8 cellular contexts compared by ENCODE assay signal in genomic region chr5:154202379-154203260, GRCh38. TPM values are rescaled to one million over a fixed set of nuclear protein-coding genes. Genes with fewer than 3 reads are reported as not detected.
A peak's percentile ranks its signal among the peaks of the same experiment; 100 is the strongest.
DNase-seq lines count a peak whose midpoint lies in the region; ATAC-seq and TF ChIP-seq lines count a peak whose summit lies in the region.

No MANE protein-coding gene starts in this region.

- peak overlapping the region; percentile 67 for H3K4me3 Mint-ChIP-seq in activated T-helper 1 cell treated with anti-CD3 and anti-CD28 coated beads, Interleukin-12 subunit alpha, Interleukin-12 subunit beta, Interleukin-2, Interleukin-4 antibody, amounts not matched to agents 30 ng/mL and 10 ng/mL and 1 ng/mL, durations not matched to agents 14 hours and 24 hours and 36 hours

- DNase-seq in GM10266 (ENCODE audit: extremely low spot score) (peak; percentile 72), NCI-H2081 treated with DMSO at 0.1 percent for 48 hours (lab: John Stamatoyannopoulos, UW) (no peak), SIG-M5 (lab: John Stamatoyannopoulos, UW) (no peak), A172 (ENCODE audit: low spot score) (no peak)
- DNase-seq in activated T-helper 1 cell treated with anti-CD3 and anti-CD28 coated beads, Interleukin-12 subunit alpha, Interleukin-12 subunit beta, Interleukin-2, Interleukin-4 antibody, amounts not matched to agents 30 ng/mL and 10 ng/mL and 1 ng/mL, durations not matched to agents 14 hours and 24 hours and 36 hours (ENCODE audit: low spot score) = peak; percentile 53
- peak; percentile 43 to 58 for DNase-seq in stimulated activated CD4-positive, alpha-beta T cell treated with anti-CD3 and anti-CD28 coated beads, Interleukin-4, amount 100 ng/mL, for 4 hours

- no peak for TF ChIP-seq CTCF in GM10266 (IDR thresholded peaks at IDR 0.05; ENCODE audit: control insufficient read depth, insufficient read depth, low read depth, missing control alignments)

- peak overlapping the region; percentile 85 for H3K27ac Mint-ChIP-seq in activated T-helper 1 cell treated with anti-CD3 and anti-CD28 coated beads, Interleukin-12 subunit alpha, Interleukin-12 subunit beta, Interleukin-2, Interleukin-4 antibody, amounts not matched to agents 30 ng/mL and 10 ng/mL and 1 ng/mL, durations not matched to agents 14 hours and 24 hours and 36 hours

- ATAC-seq in GM21528 (IDR thresholded peaks at IDR 0.05; ENCODE audit: low FRiP score, unreplicated experiment) (peak; percentile 95), HG03575 (IDR thresholded peaks at IDR 0.05; ENCODE audit: extremely low read depth, insufficient number of reproducible peaks, low FRiP score, unreplicated experiment) (peak; percentile 85)

- H3K27me3 Mint-ChIP-seq in activated T-helper 1 cell treated with anti-CD3 and anti-CD28 coated beads, Interleukin-12 subunit alpha, Interleukin-12 subunit beta, Interleukin-2, Interleukin-4 antibody, amounts not matched to agents 30 ng/mL and 10 ng/mL and 1 ng/mL, durations not matched to agents 14 hours and 24 hours and 36 hours (ENCODE audit: insufficient read depth) = no peaks in the 10 kb centered on the region

- H3K9me3 Mint-ChIP-seq in activated T-helper 1 cell treated with anti-CD3 and anti-CD28 coated beads, Interleukin-12 subunit alpha, Interleukin-12 subunit beta, Interleukin-2, Interleukin-4 antibody, amounts not matched to agents 30 ng/mL and 10 ng/mL and 1 ng/mL, durations not matched to agents 14 hours and 24 hours and 36 hours = no peaks in the 10 kb centered on the region

- H3K4me1 Mint-ChIP-seq in activated T-helper 1 cell treated with anti-CD3 and anti-CD28 coated beads, Interleukin-12 subunit alpha, Interleukin-12 subunit beta, Interleukin-2, Interleukin-4 antibody, amounts not matched to agents 30 ng/mL and 10 ng/mL and 1 ng/mL, durations not matched to agents 14 hours and 24 hours and 36 hours (ENCODE audit: low read depth) = peaks cover 94% of the 10 kb centered on the region

- H3K36me3 Mint-ChIP-seq in activated T-helper 1 cell treated with anti-CD3 and anti-CD28 coated beads, Interleukin-12 subunit alpha, Interleukin-12 subunit beta, Interleukin-2, Interleukin-4 antibody, amounts not matched to agents 30 ng/mL and 10 ng/mL and 1 ng/mL, durations not matched to agents 14 hours and 24 hours and 36 hours (ENCODE audit: low read depth) = peaks cover 29% of the 10 kb centered on the region

- intact Hi-C loops in activated T-helper 1 cell treated with anti-CD3 and anti-CD28 coated beads, Interleukin-12 subunit alpha, Interleukin-12 subunit beta, Interleukin-2, Interleukin-4 antibody, amounts not matched to agents 30 ng/mL and 10 ng/mL and 1 ng/mL, durations not matched to agents 14 hours and 24 hours and 36 hours (cut with micrococcal nuclease) = loop anchor here (1.0 kb wide), 2 partner anchors 9 to 12 kb away; no protein-coding TSS in a partner anchor

RNA-seq across cellular contexts. Expression of gene GALNT10, which starts 12.1 kb away (rescaled TPM):
- total RNA-seq in activated T-helper 1 cell treated with anti-CD3 and anti-CD28 coated beads, Interleukin-12 subunit alpha, Interleukin-12 subunit beta, Interleukin-2, Interleukin-4 antibody, amounts not matched to agents 30 ng/mL and 10 ng/mL and 1 ng/mL, durations not matched to agents 14 hours and 24 hours and 36 hours = 51.1 and 55.6 TPM in 2 replicates
- total RNA-seq in A172 (2014; rRNA removed; shearing (Covaris generic)) = 30.4 and 32.3 TPM in 2 replicates

Comparison
In these comparisons a context has a peak if more than half of its experiments do, and no peak if none do; other contexts are left out.
1. DNase-seq: peak in GM10266 (single experiment), activated T-helper 1 cell treated with anti-CD3 and anti-CD28 coated beads, Interleukin-12 subunit alpha, Interleukin-12 subunit beta, Interleukin-2, Interleukin-4 antibody, amounts not matched to agents 30 ng/mL and 10 ng/mL and 1 ng/mL, durations not matched to agents 14 hours and 24 hours and 36 hours (single experiment) and stimulated activated CD4-positive, alpha-beta T cell treated with anti-CD3 and anti-CD28 coated beads, Interleukin-4, amount 100 ng/mL, for 4 hours (2 of 2); none in NCI-H2081 treated with DMSO at 0.1 percent for 48 hours (single experiment), SIG-M5 (single experiment) and A172 (single experiment).